25 cellular contexts compared by ENCODE assay signal in the genomic region with DNA sequence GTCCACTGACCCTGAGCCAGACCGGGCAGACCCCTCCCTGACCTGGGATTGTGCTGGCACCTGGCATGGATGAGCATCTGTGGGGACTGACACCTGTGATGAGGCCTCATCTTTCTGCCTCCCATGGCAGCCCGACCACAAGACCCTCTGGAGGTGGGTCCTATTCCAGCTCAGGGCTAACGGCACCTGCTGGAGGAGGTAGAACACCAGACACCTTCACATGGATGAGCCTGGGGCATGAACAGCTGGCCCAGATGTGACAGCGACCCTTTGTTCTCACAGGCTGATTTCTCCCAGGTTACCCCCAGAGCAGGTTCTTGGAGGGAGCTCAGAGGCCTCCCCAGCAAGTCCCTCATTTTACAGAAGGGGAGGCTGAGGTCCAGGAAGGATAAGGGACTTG. TPM values are rescaled to one million over a fixed set of nuclear protein-coding genes. Genes with fewer than 3 reads are reported as not detected.
"Had no signal": no experiment of that assay in that cellular context is flagged by ENCODE, and none has a peak within 500 bp of the region (broad histone marks: within the 10 kb centered on the region; RNA-seq: fewer than 3 reads in every experiment).

No MANE protein-coding gene starts in this region.

- H3K27me3 ChIP-seq: brain microvascular endothelial cell, transverse colon had no signal

- H3K4me1 ChIP-seq: esophagus muscularis mucosa, transverse colon had no signal

- H3K4me2 ChIP-seq: hepatocyte had no signal

- H3K9me3 Mint-ChIP-seq: effector memory CD8-positive, alpha-beta T cell had no signal

- H3K4me3 Mint-ChIP-seq: activated T-helper 1 cell treated with anti-CD3 and anti-CD28 coated beads, Interleukin-12 subunit alpha, Interleukin-12 subunit beta, Interleukin-2, Interleukin-4 antibody, amounts not matched to agents 30 ng/mL and 10 ng/mL and 1 ng/mL, durations not matched to agents 14 hours and 24 hours and 36 hours; effector memory CD8-positive, alpha-beta T cell; neural crest cell had no signal

- H3K27me3 Mint-ChIP-seq: effector memory CD8-positive, alpha-beta T cell; memory B cell; stimulated activated naive B cell treated with anti-CD40 and anti-IgM and Interleukin-4, amounts not matched to agents 10 μg/mL and 1 μg/mL and 100 μg/mL, for 72 hours had no signal

- H2AFZ ChIP-seq: hepatocyte had no signal

- H3K27ac Mint-ChIP-seq: activated T-helper 1 cell treated with anti-CD3 and anti-CD28 coated beads, Interleukin-12 subunit alpha, Interleukin-12 subunit beta, Interleukin-2, Interleukin-4 antibody, amounts not matched to agents 30 ng/mL and 10 ng/mL and 1 ng/mL, durations not matched to agents 14 hours and 24 hours and 36 hours had no signal

- H3K4me3 ChIP-seq: esophagus muscularis mucosa, hepatocyte, mucosa of descending colon, transverse colon had no signal

- ATAC-seq: activated CD4-positive, CD25-positive, alpha-beta regulatory T cell treated with anti-CD3 and anti-CD28 coated beads, Interleukin-2, amount 50 U/mL, for 24 hours; effector memory CD8-positive, alpha-beta T cell; left cardiac atrium; mucosa of descending colon; sciatic nerve; stimulated activated naive B cell treated with anti-CD40 and anti-IgM and Interleukin-4, amounts not matched to agents 10 μg/mL and 1 μg/mL and 100 μg/mL, for 72 hours had no signal

- H3K4me1 Mint-ChIP-seq: neural crest cell had no signal

- H3K27ac ChIP-seq: brain microvascular endothelial cell, esophagus muscularis mucosa, hepatocyte, transverse colon had no signal

- H3K36me3 ChIP-seq: brain microvascular endothelial cell, esophagus muscularis mucosa, transverse colon had no signal

- DNase-seq: activated CD4-positive, alpha-beta T cell treated with anti-CD3 and anti-CD28 coated beads, Interleukin-2, amount 50 U/mL, for 1 hour; activated gamma-delta T cell; activated naive CD4-positive, alpha-beta T cell treated with anti-CD3 and anti-CD28 coated beads, Interleukin-2, amount 50 U/mL, for 16 hours; aorta; brain microvascular endothelial cell; caudate nucleus; effector memory CD8-positive, alpha-beta T cell; glutamatergic neuron; left cardiac atrium; mucosa of descending colon; small intestine; stimulated activated CD4-positive, alpha-beta T cell treated with anti-CD3 and anti-CD28 coated beads, Interleukin-2, amount 100 ng/mL, for 24 hours; stimulated activated naive B cell treated with anti-CD40 and anti-IgM and Interleukin-4, amounts not matched to agents 10 μg/mL and 1 μg/mL and 100 μg/mL, for 72 hours; SW 1271; transverse colon had no signal

RNA-seq across cellular contexts. Expression of gene PIK3R6, which starts 46.4 kb away (rescaled TPM):
- total RNA-seq: dermis microvascular lymphatic vessel endothelial cell, neural crest cell, osteoblast, renal cortical epithelial cell had no signal

RNA-seq across cellular contexts. Expression of gene PIK3R5, which starts 51.6 kb away (rescaled TPM):
- total RNA-seq: dermis microvascular lymphatic vessel endothelial cell, renal cortical epithelial cell had no signal
- polyA plus RNA-seq: hepatocyte had no signal
